8 cellular contexts compared by ENCODE assay signal in the genomic region with DNA sequence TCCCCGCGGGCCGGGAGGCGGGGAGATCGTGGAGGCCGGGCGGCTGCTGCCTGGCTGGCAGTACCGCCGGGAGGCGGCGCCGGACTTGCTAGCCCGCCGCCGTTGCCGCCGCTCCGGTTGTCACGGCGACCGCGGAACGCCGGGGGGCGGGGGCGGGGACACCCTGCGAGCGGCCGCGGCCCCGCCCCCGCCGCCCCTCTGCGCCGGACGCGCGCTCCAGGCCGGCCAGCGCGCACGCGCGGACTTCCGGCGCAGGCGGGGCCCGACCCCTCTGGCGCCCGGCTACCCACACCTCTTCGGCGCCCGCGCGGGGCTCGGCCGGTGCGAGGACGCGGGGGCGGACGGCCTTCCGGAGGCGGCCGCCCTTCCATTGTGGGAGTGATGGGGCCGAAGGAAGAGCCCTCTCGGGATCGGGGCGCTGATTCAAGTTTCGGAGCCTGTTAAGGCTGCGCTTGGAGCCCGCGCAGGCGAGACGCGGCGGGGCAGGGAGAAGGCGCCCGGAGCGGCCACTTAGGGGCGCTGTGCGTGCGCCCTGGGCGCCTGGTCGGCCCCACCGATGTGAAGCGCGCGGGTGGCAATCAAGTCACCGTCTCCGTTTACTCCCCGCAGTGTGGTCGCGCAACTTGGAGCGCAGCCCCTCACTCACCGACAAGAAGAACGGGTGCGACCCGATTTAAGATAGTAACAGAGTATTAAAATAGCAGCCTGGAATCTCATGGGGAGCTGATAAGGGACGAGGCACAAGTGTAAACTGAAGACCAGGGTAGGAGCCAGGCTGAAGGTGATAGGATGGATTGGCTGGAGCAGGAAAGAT. TPM values are rescaled to one million over a fixed set of nuclear protein-coding genes. Genes with fewer than 3 reads are reported as not detected.
A peak's percentile ranks its signal among the peaks of the same experiment; 100 is the strongest.
DNase-seq lines count a peak whose midpoint lies in the region; ATAC-seq, FAIRE-seq and TF ChIP-seq lines count a peak whose summit lies in the region.

No MANE protein-coding gene starts in this region.

- H3K4me1 ChIP-seq in BLaER1: peaks cover 45% of the 10 kb centered on the region
- H3K4me1 ChIP-seq in left lung: peaks cover 4 to 23% of the 10 kb centered on the region in 2 donors

- DNase-seq in GM19239 (ENCODE audit: insufficient read length, low spot score) (peak; percentile 95), NCI-H510A treated with DMSO at 0.1 percent for 48 hours (lab: John Stamatoyannopoulos, UW) (peak; percentile 87), coronary artery (ENCODE audit: low spot score) (peak; percentile 93), left lung (peak; percentile 94 to 98)
- DNase-seq in activated CD4-positive, alpha-beta T cell treated with anti-CD3 and anti-CD28 coated beads for 48 hours: peak; percentile 89
- peak; percentile 80 for DNase-seq in stimulated activated CD4-positive, alpha-beta T cell treated with anti-CD3 and anti-CD28 coated beads, Interleukin-2, amount 100 ng/mL, for 4 hours (ENCODE audit: low read depth)

- ATAC-seq in HG03442 (IDR thresholded peaks at IDR 0.05; ENCODE audit: unreplicated experiment) (peak; percentile 85), left lung (peak; percentile 91)

- H4K20me1 ChIP-seq in BLaER1: peaks cover 31% of the 10 kb centered on the region; the same call in 1 of the 2 replicates

- peak overlapping the region; percentile 81 for H3K9ac ChIP-seq in BLaER1

- peak overlapping the region; percentile 75 for H3K27ac ChIP-seq in BLaER1
- peak overlapping the region; percentile 77 to 91 for H3K27ac ChIP-seq in coronary artery
- H3K27ac ChIP-seq in left lung: peak overlapping the region; percentile 87 to 89

- peak overlapping the region; percentile 72 for H3K4me2 ChIP-seq in BLaER1

- H3K27me3 ChIP-seq in BLaER1 (no peaks in the 10 kb centered on the region), left lung (no peaks in the 10 kb centered on the region)

- intact Hi-C loops in left lung (cut with DNase I): no loop called here

- FAIRE-seq in GM19239 (lab: Jason Lieb, UNC): peak; percentile 55

- H3K9me3 ChIP-seq in BLaER1: 0 out of 2 replicates have a peak, but pooled peaks cover 4% of the 10 kb centered on the region
- H3K9me3 ChIP-seq in left lung: no peaks in the 10 kb centered on the region

- H3K4me3 ChIP-seq in BLaER1 (peak overlapping the region; percentile 89), coronary artery (peak overlapping the region; percentile 75), left lung (peak overlapping the region; percentile 49 to 66)

- H3K36me3 ChIP-seq in BLaER1: no peaks in the 10 kb centered on the region
- H3K36me3 ChIP-seq in left lung: no peaks in the 10 kb centered on the region

- TF ChIP-seq CTCF in coronary artery (IDR thresholded peaks at IDR 0.05) (peak; percentile 82), left lung (IDR thresholded peaks at IDR 0.05) (peak; percentile 77 to 80)

RNA-seq across cellular contexts. Expression of gene DPY19L1, which starts 0.4 kb away (rescaled TPM):
- 10 to 100 TPM; 58.9 to 72.9 TPM for total RNA-seq in left lung

Comparison
In these comparisons a context has a peak if more than half of its experiments do, and no peak if none do; other contexts are left out.
1. Peak in every context shown above with its lines: DNase-seq, ATAC-seq, H3K4me3 ChIP-seq and H3K27ac ChIP-seq.